Comparison of ENCODE assay signal across 29 cellular contexts in genomic region chr3:109115451-109115850, GRCh38. TPM values are rescaled to one million over a fixed set of nuclear protein-coding genes. Genes with fewer than 3 reads are reported as not detected.
DNase-seq lines count a peak whose midpoint lies in the region; ATAC-seq, FAIRE-seq and TF ChIP-seq lines count a peak whose summit lies in the region.
"Had no signal": no experiment of that assay in that cellular context is flagged by ENCODE, and none has a peak within 500 bp of the region (broad histone marks: within the 10 kb centered on the region; RNA-seq: fewer than 3 reads in every experiment).

No MANE protein-coding gene starts in this region.

- TF ChIP-seq EP300 in transverse colon (IDR thresholded peaks at IDR 0.05; ENCODE audit: low read depth): no peak
- TF ChIP-seq EP300 in suprapubic skin (IDR thresholded peaks at IDR 0.05): no peak

- TF ChIP-seq POLR2A in GM12891 (IDR thresholded peaks at IDR 0.05; ENCODE audit: low read depth, low read length): no peak
- no peak for TF ChIP-seq POLR2A in transverse colon (IDR thresholded peaks at IDR 0.05)
- TF ChIP-seq POLR2A in suprapubic skin (IDR thresholded peaks at IDR 0.05): no peak

- H3K4me1 ChIP-seq in fibroblast of lung (ENCODE audit: control insufficient read depth, extremely low read depth, insufficient read depth, low read length) (no peaks in the 10 kb centered on the region), transverse colon (peaks cover 0 to 9% (median 3%) of the 10 kb centered on the region in 4 donors), suprapubic skin (no peaks in the 10 kb centered on the region)
- H3K4me1 ChIP-seq: A549 had no signal

- no peak overlapping the region for H3K4me2 ChIP-seq in fibroblast of lung (ENCODE audit: extremely low read depth, insufficient read depth, low read length)
- H3K4me2 ChIP-seq: A549 had no signal

- TF ChIP-seq CTCF in fibroblast of lung (conservative IDR thresholded peaks at IDR 0.05 in 1 of 2, IDR thresholded peaks at IDR 0.05 in 1 of 2; ENCODE audit: low read depth in 1 of 2, low read length in 2 of 2) (no peak), transverse colon (IDR thresholded peaks at IDR 0.05) (no peak), suprapubic skin (IDR thresholded peaks at IDR 0.05) (no peak)

- H3K27me3 ChIP-seq in fibroblast of lung (ENCODE audit: control insufficient read depth, insufficient read depth, low read length) (no peaks in the 10 kb centered on the region), transverse colon (no peaks in the 10 kb centered on the region), suprapubic skin (no peaks in the 10 kb centered on the region)

- FAIRE-seq in GM12891 (lab: Jason Lieb, UNC): no peak
- FAIRE-seq: A549, GM12878, H54 had no signal

- in situ Hi-C loops in transverse colon (cut with MboI; ENCODE audit: low pct_ligation_motif_present in 1 of 4, low pct_unique_long_range_greater_than_20kb in 1 of 4, low sequenced_read_pairs in 3 of 4): no loop called here

- no peak for ATAC-seq in GM18520 (IDR thresholded peaks at IDR 0.05; ENCODE audit: unreplicated experiment)
- ATAC-seq: A549, GM12878, Panc1 had no signal

- DNase-seq in H4 (ENCODE audit: low spot score) (peak; percentile 20), astrocyte of the hippocampus (ENCODE audit: low read depth, low spot score) (peak; percentile 14), fibroblast of lung (ENCODE audit: low read depth in 2 of 2) (peak; percentile 23 to 64), GM12891 (ENCODE audit: insufficient read length, low spot score) (no peak), transverse colon (no peak), suprapubic skin (ENCODE audit: low spot score in 2 of 2) (no peak)
- DNase-seq: C1 segment of cervical spinal cord; CD4-positive, alpha-beta memory T cell; COR-L47; DMS53; GDM1; NCI-H1092; NCI-H1417 treated with DMSO at 0.1 percent for 48 hours; NCI-H1694 treated with DMSO at 0.1 percent for 48 hours; NCI-H2081; NCI-H2171; NCI-H226; NCI-H510A; NCI-H69; SHP77 had no signal

- H3K9ac ChIP-seq in fibroblast of lung (ENCODE audit: insufficient read depth, low read length): no peak overlapping the region

- H3K9me3 ChIP-seq in fibroblast of lung (ENCODE audit: control insufficient read depth, insufficient read depth, low read depth, low read length) (no peaks in the 10 kb centered on the region), transverse colon (no peaks in the 10 kb centered on the region), suprapubic skin (no peaks in the 10 kb centered on the region)
- H3K9me3 ChIP-seq: A549 had no signal

- H2AFZ ChIP-seq in fibroblast of lung (ENCODE audit: low read length): no peak overlapping the region

- 67 to 82% methylated on average over 1 to 2 of the region's 2 CpGs for WGBS in transverse colon (ENCODE audit: low coverage in 1 of 2), 2 donors
- 66% methylated on average over 2 of the region's 2 CpGs for WGBS in suprapubic skin

- no peaks in the 10 kb centered on the region for H3K79me2 ChIP-seq in fibroblast of lung (ENCODE audit: control insufficient read depth, insufficient read depth, low read length)

- H3K4me3 ChIP-seq in fibroblast of lung (replicated peaks in 1 of 4; ENCODE audit: control extremely low read depth in 1 of 4, insufficient read depth in 1 of 4, low read depth in 3 of 4, low read length in 4 of 4): no peak overlapping the region
- no peak overlapping the region for H3K4me3 ChIP-seq in transverse colon
- H3K4me3 ChIP-seq in suprapubic skin: no peak overlapping the region
- H3K4me3 ChIP-seq: A549, GM12878 had no signal

- H3K27ac ChIP-seq in fibroblast of lung (ENCODE audit: insufficient read depth, low read length) (no peak overlapping the region), transverse colon (no peak overlapping the region), suprapubic skin (no peak overlapping the region)
- H3K27ac ChIP-seq: A549, HL-60, RWPE1 had no signal

- H3K36me3 ChIP-seq in fibroblast of lung (ENCODE audit: control insufficient read depth, insufficient read depth, low read length): no peaks in the 10 kb centered on the region
- H3K36me3 ChIP-seq in transverse colon: no peaks in the 10 kb centered on the region
- no peaks in the 10 kb centered on the region for H3K36me3 ChIP-seq in suprapubic skin

- no peaks in the 10 kb centered on the region for H4K20me1 ChIP-seq in fibroblast of lung (ENCODE audit: control insufficient read depth, extremely low read depth, insufficient read depth, low read length)

- intact Hi-C loops in transverse colon (cut with DNase I; ENCODE audit: low total_unique reads): no loop called here

TF ChIP-seq in GM12891, 5 proteins besides CTCF, POLR2A, EP300 and RAD21:
- TF ChIP-seq SPI1 (IDR thresholded peaks at IDR 0.05; ENCODE audit: low read depth, low read length) (no peak), PAX5 (IDR thresholded peaks at IDR 0.05; ENCODE audit: insufficient read depth, low read length, severe bottlenecking) (no peak), POLR2AphosphoS5 (IDR thresholded peaks at IDR 0.05; ENCODE audit: low read depth, low read length) (no peak), POU2F2 (IDR thresholded peaks at IDR 0.05; ENCODE audit: low read depth, low read length) (no peak), TAF1 (IDR thresholded peaks at IDR 0.05; ENCODE audit: low read depth, low read length) (no peak)

RNA-seq across cellular contexts. Expression of gene MORC1, which starts 2.5 kb away (rescaled TPM):
- total RNA-seq in H4 (2014; rRNA removed; shearing (Covaris generic)): 0.04 and 0.10 TPM in 2 replicates
- total RNA-seq in fibroblast of lung (not detected in 2 replicates), transverse colon (under 1 TPM in 1 of 4 donors, not detected in 3; 0.16 TPM), suprapubic skin (not detected)
- not detected in 2 replicates for polyA plus RNA-seq in fibroblast of lung
- not detected in 2 replicates for polyA plus RNA-seq in fibroblast of lung (2012)
- not detected in 2 replicates for polyA minus RNA-seq in fibroblast of lung (ENCODE audit: low replicate concordance)
- not detected for polyA plus RNA-seq in GM12891 (2012; ENCODE audit: low read depth, missing spikeins)
- total RNA-seq: CD4-positive, alpha-beta memory T cell; Daoy; GM12878; OCI-LY7 had no signal
- polyA plus RNA-seq: A549; CD4-positive, alpha-beta memory T cell had no signal

RNA-seq across cellular contexts. Expression of gene C3orf85, which starts 21.1 kb away (rescaled TPM):
- not detected in 2 replicates for total RNA-seq in H4 (2014; rRNA removed; shearing (Covaris generic))
- total RNA-seq in fibroblast of lung (not detected in 2 replicates), transverse colon (10 to 100 TPM in 2 of 4 donors, 1 to 10 TPM in 1, not detected in 1; 1.5 to 29.5 (median 14.8) TPM), suprapubic skin (not detected)
- polyA plus RNA-seq in fibroblast of lung: not detected in 2 replicates
- not detected in 2 replicates for polyA plus RNA-seq in fibroblast of lung (2012)
- polyA minus RNA-seq in fibroblast of lung (ENCODE audit: low replicate concordance): not detected in 2 replicates
- polyA plus RNA-seq in GM12891 (2012; ENCODE audit: low read depth, missing spikeins): not detected
- total RNA-seq: CD4-positive, alpha-beta memory T cell; Daoy; GM12878; OCI-LY7 had no signal
- polyA plus RNA-seq: A549; CD4-positive, alpha-beta memory T cell; GM12878 had no signal

Comparison
In these comparisons a context has a peak if more than half of its experiments do, and no peak if none do; other contexts are left out.
1. DNase-seq: peak in H4 (single experiment), astrocyte of the hippocampus (single experiment) and fibroblast of lung (2 of 2); none in GM12891 (single experiment), transverse colon (single experiment) and suprapubic skin (0 of 2).